11 cellular contexts compared by ENCODE assay signal in genomic region chr3:37737134-37737533, GRCh38.
"Had no signal": no experiment of that assay in that cellular context is flagged by ENCODE, and none has a peak within 500 bp of the region (broad histone marks: within the 10 kb centered on the region; RNA-seq: fewer than 3 reads in every experiment).

No MANE protein-coding gene starts in this region.

- H3K36me3 Mint-ChIP-seq: activated naive CD8-positive, alpha-beta T cell treated with anti-CD3 and anti-CD28 coated beads, Interleukin-2, amount 10 ng/mL, durations not matched to agents 7 days and 5 days; neural progenitor cell had no signal

- H3K4me3 Mint-ChIP-seq: activated naive CD8-positive, alpha-beta T cell treated with anti-CD3 and anti-CD28 coated beads, Interleukin-2, amount 10 ng/mL, durations not matched to agents 7 days and 5 days; activated T-cell treated with anti-CD3 and anti-CD28 coated beads, Interleukin-2, amount 50 U/mL, for 72 hours; neural progenitor cell had no signal

- H3K27ac Mint-ChIP-seq: activated naive CD8-positive, alpha-beta T cell treated with anti-CD3 and anti-CD28 coated beads, Interleukin-2, amount 10 ng/mL, durations not matched to agents 7 days and 5 days; activated T-cell treated with anti-CD3 and anti-CD28 coated beads, Interleukin-2, amount 50 U/mL, for 72 hours; neural progenitor cell had no signal

- ATAC-seq: activated T-cell treated with anti-CD3 and anti-CD28 coated beads, Interleukin-2, amount 50 U/mL, for 72 hours; foreskin keratinocyte had no signal

- DNase-seq: activated CD4-positive, alpha-beta T cell treated with anti-CD3 and anti-CD28 coated beads, Interleukin-2, amount 50 U/mL, for 48 hours; activated CD4-positive, CD25-positive, alpha-beta regulatory T cell treated with anti-CD3 and anti-CD28 coated beads, Interleukin-2, amount 50 U/mL, for 72 hours; activated naive CD8-positive, alpha-beta T cell treated with anti-CD3 and anti-CD28 coated beads, Interleukin-2, amount 10 ng/mL, durations not matched to agents 7 days and 5 days; activated T-cell treated with anti-CD3 and anti-CD28 coated beads, Interleukin-2, amount 50 U/mL, for 72 hours; anterior cingulate cortex; foreskin keratinocyte; ovary; stimulated activated CD4-positive, alpha-beta T cell treated with anti-CD3 and anti-CD28 coated beads, Interleukin-15, amount 100 ng/mL, for 24 hours; stimulated activated CD4-positive, alpha-beta T cell treated with anti-CD3 and anti-CD28 coated beads, Interleukin-4, amount 100 ng/mL, for 24 hours; stomach had no signal

- H3K9me3 Mint-ChIP-seq: activated naive CD8-positive, alpha-beta T cell treated with anti-CD3 and anti-CD28 coated beads, Interleukin-2, amount 10 ng/mL, durations not matched to agents 7 days and 5 days; activated T-cell treated with anti-CD3 and anti-CD28 coated beads, Interleukin-2, amount 50 U/mL, for 72 hours had no signal
